In genomic region chr6:143674466-143675114, GRCh38 we compare ENCODE assay signal across 15 cellular contexts. TPM values are rescaled to one million over a fixed set of nuclear protein-coding genes. Genes with fewer than 3 reads are reported as not detected.
DNase-seq lines count a peak whose midpoint lies in the region; ATAC-seq, FAIRE-seq and TF ChIP-seq lines count a peak whose summit lies in the region.
"Had no signal": no experiment of that assay in that cellular context is flagged by ENCODE, and none has a peak within 500 bp of the region (broad histone marks: within the 10 kb centered on the region; RNA-seq: fewer than 3 reads in every experiment).

No MANE protein-coding gene starts in this region.

- H2BK5ac ChIP-seq in H1 (ENCODE audit: low read depth, low read length) = peak overlapping the region; percentile 87; the same call in 1 of the 2 replicates

- DNase-seq in AG10803 (ENCODE audit: low read depth) = peak; percentile 68
- no peak for DNase-seq in H1 (ENCODE audit: low read depth in 1 of 2, low spot score in 2 of 2)
- DNase-seq in activated T-cell treated with anti-CD3 and anti-CD28 coated beads, Interleukin-2, amount 50 U/mL, for 72 hours = no peak
- DNase-seq in lower leg skin (ENCODE audit: low spot score in 2 of 2) = no peak
- DNase-seq in NCI-H748 treated with DMSO at 0.1 percent for 48 hours (lab: John Stamatoyannopoulos, UW) = no peak
- DNase-seq: activated CD4-positive, alpha-beta memory T cell treated with anti-CD3 and anti-CD28 coated beads for 36 hours; NCI-H446 treated with DMSO at 0.1 percent for 48 hours; RPMI8226 had no signal

- no peak for TF ChIP-seq POLR2A in H1 (IDR thresholded peaks at IDR 0.05; ENCODE audit: control extremely low read depth in 1 of 2, low read depth in 2 of 2, low read length in 2 of 2)
- no peak for TF ChIP-seq POLR2A in lower leg skin (IDR thresholded peaks at IDR 0.05)

- no peaks in the 10 kb centered on the region for H3K23me2 ChIP-seq in H1 (ENCODE audit: low read depth, low read length)

- intact Hi-C loops in lower leg skin (cut with DNase I; ENCODE audit: low total_unique reads) = no loop called here

- peaks cover 12% of the 10 kb centered on the region for H3K4me1 Mint-ChIP-seq in activated T-cell treated with anti-CD3 and anti-CD28 coated beads, Interleukin-2, amount 50 U/mL, for 72 hours (ENCODE audit: low read depth)

- peak overlapping the region; percentile 94 for H3K4ac ChIP-seq in H1 (replicated peaks; ENCODE audit: insufficient read length, low read depth, low read length)

- POLR2A ChIA-PET in H1 (lab: Charles Lee; ENCODE audit: partially characterized antibody) = interaction anchor here (0.9 kb wide), 1 partner anchor 44 kb away, joined by 3 read pairs; no protein-coding TSS in a partner anchor

- H3K18ac ChIP-seq in H1 (ENCODE audit: extremely low read depth, low read length) = peak overlapping the region; percentile 86; the same call in 1 of the 2 replicates

- H3K9me3 ChIP-seq in HUES6 (ENCODE audit: control insufficient read depth, insufficient read depth, low read depth, low read length) (no peaks in the 10 kb centered on the region), H1 (ENCODE audit: insufficient read depth in 2 of 2, low read depth in 1 of 2, low read length in 1 of 2) (no peaks in the 10 kb centered on the region), muscle layer of duodenum (ENCODE audit: control insufficient read depth in 1 of 2, low read length in 2 of 2) (no peaks in the 10 kb centered on the region)

- H3K27ac ChIP-seq in HUES6 (ENCODE audit: low read depth, low read length) (peak overlapping the region; percentile 32; the same call in 1 of the 2 replicates), H1 (ENCODE audit: low read depth, low read length) (no peak overlapping the region), muscle layer of duodenum (ENCODE audit: low read length) (peak overlapping the region; percentile 17)

- H3K14ac ChIP-seq in H1 (ENCODE audit: insufficient read length) = no peak overlapping the region

- H4K8ac ChIP-seq in H1 (ENCODE audit: extremely low read depth, insufficient read depth, low read length) = no peak overlapping the region

- H3K9me3 Mint-ChIP-seq in activated T-cell treated with anti-CD3 and anti-CD28 coated beads, Interleukin-2, amount 50 U/mL, for 72 hours = peaks cover 4% of the 10 kb centered on the region in 2 donors
- H3K9me3 Mint-ChIP-seq: activated CD4-positive, alpha-beta memory T cell treated with anti-CD3 and anti-CD28 coated beads for 36 hours; activated T-helper 2 cell treated with anti-CD3 and anti-CD28 coated beads, Interferon-gamma antibody, Interleukin-2, Interleukin-4, amounts not matched to agents 10 μg/mL and 5 μg/mL and 100 μg/mL, durations not matched to agents 14 hours and 24 hours and 36 hours had no signal

- H3K36me3 Mint-ChIP-seq in activated T-cell treated with anti-CD3 and anti-CD28 coated beads, Interleukin-2, amount 50 U/mL, for 72 hours (ENCODE audit: insufficient read depth in 2 of 2) = peaks cover under 1 to 5% of the 10 kb centered on the region in 2 donors
- H3K36me3 Mint-ChIP-seq: activated CD4-positive, alpha-beta memory T cell treated with anti-CD3 and anti-CD28 coated beads for 36 hours had no signal

- H3K4me3 ChIP-seq in AG10803 (ENCODE audit: low read length) (no peak overlapping the region), HUES6 (ENCODE audit: low read depth, low read length) (no peak overlapping the region), H1 (ENCODE audit: extremely low read depth in 1 of 4, insufficient read depth in 2 of 4, low read depth in 3 of 4, low read length in 4 of 4) (peak overlapping the region in 1 of 4 experiments; percentile 13; a peak in 2 of 8 replicates), muscle layer of duodenum (ENCODE audit: low read depth in 1 of 2, low read length in 2 of 2) (no peak overlapping the region), lower leg skin (ENCODE audit: low read depth, poor library complexity, severe bottlenecking) (no peak overlapping the region)

- H3K36me3 ChIP-seq in HUES6 (ENCODE audit: control insufficient read depth, insufficient read depth, low read length) = no peaks in the 10 kb centered on the region
- no peaks in the 10 kb centered on the region for H3K36me3 ChIP-seq in H1 (ENCODE audit: control insufficient read depth in 2 of 4, insufficient read depth in 4 of 4, low read length in 3 of 4)
- H3K36me3 ChIP-seq in muscle layer of duodenum (ENCODE audit: control insufficient read depth in 1 of 2, insufficient read depth in 2 of 2, low read length in 2 of 2) = peaks cover 0 to 9% of the 10 kb centered on the region in 2 donors

- peak overlapping the region; percentile 44 for H4K5ac ChIP-seq in H1 (ENCODE audit: insufficient read length, low read depth, low read length)

- H2BK20ac ChIP-seq in H1 (ENCODE audit: low read length) = peak overlapping the region; percentile 89; the same call in 1 of the 2 replicates

- 0 out of 2 replicates have a peak overlapping the region, but pooled peaks have one; percentile 78 for H2AK5ac ChIP-seq in H1 (ENCODE audit: low read depth, low read length)

- no peak for TF ChIP-seq EP300 in H1 (IDR thresholded peaks at IDR 0.05; ENCODE audit: borderline replicate concordance in 1 of 2, low read depth in 2 of 2, low read length in 2 of 2)

- peak; percentile 65 for FAIRE-seq in H1 (lab: Jason Lieb, UNC)
- FAIRE-seq: HTR-8/SVneo had no signal

- no peak for TF ChIP-seq CTCF in AG10803 (conservative IDR thresholded peaks at IDR 0.05; ENCODE audit: low read length)
- no peak for TF ChIP-seq CTCF in H1 (IDR thresholded peaks at IDR 0.05; ENCODE audit: control extremely low read depth in 1 of 3, insufficient read depth in 1 of 3, low read depth in 1 of 3, low read length in 3 of 3)
- TF ChIP-seq CTCF in lower leg skin (IDR thresholded peaks at IDR 0.05) = no peak

- peak overlapping the region; percentile 44 to 58; a peak in 3 of 4 replicates for H3K4me2 ChIP-seq in H1 (ENCODE audit: insufficient read depth in 1 of 2, low read depth in 2 of 2, low read length in 2 of 2)

- H2AFZ ChIP-seq in H1 (ENCODE audit: low read length) = no peak overlapping the region

- peaks cover 0 to 14% of the 10 kb centered on the region in 2 experiments; a peak in 3 of 4 replicates for H3K79me2 ChIP-seq in H1 (ENCODE audit: control insufficient read depth in 1 of 2, insufficient read depth in 2 of 2, low read length in 2 of 2)

- H3K4me3 Mint-ChIP-seq in activated T-cell treated with anti-CD3 and anti-CD28 coated beads, Interleukin-2, amount 50 U/mL, for 72 hours = no peak overlapping the region
- H3K4me3 Mint-ChIP-seq: activated CD4-positive, alpha-beta memory T cell treated with anti-CD3 and anti-CD28 coated beads for 36 hours; B cell; memory B cell had no signal

- no peak overlapping the region for H3K9ac ChIP-seq in HUES6 (ENCODE audit: low read length)
- no peak overlapping the region for H3K9ac ChIP-seq in H1 (replicated peaks in 1 of 4; ENCODE audit: extremely low read depth in 1 of 4, low read depth in 3 of 4, low read length in 3 of 4)

- ATAC-seq in activated T-cell treated with anti-CD3 and anti-CD28 coated beads, Interleukin-2, amount 50 U/mL, for 72 hours (replicated peaks in 1 of 2) = no peak
- ATAC-seq in GM21515 (IDR thresholded peaks at IDR 0.05; ENCODE audit: unreplicated experiment) = no peak

- peak overlapping the region; percentile 85 for H2BK120ac ChIP-seq in H1 (replicated peaks; ENCODE audit: low read depth, low read length)

- H3K23ac ChIP-seq in H1 (ENCODE audit: insufficient read length) = no peak overlapping the region

- H3K79me1 ChIP-seq in H1 (ENCODE audit: low read depth, low read length) = no peaks in the 10 kb centered on the region

- no peaks in the 10 kb centered on the region for H4K20me1 ChIP-seq in H1 (replicated peaks in 1 of 2; ENCODE audit: control insufficient read depth in 1 of 2, insufficient read depth in 2 of 2, low read length in 2 of 2)

- CTCF ChIA-PET in H1 (lab: Charles Lee; ENCODE audit: partially characterized antibody) = interaction anchor here (1.5 to 1.6 kb wide), 2 partner anchors 11 to 268 kb away, joined by 4 read pairs; no protein-coding TSS in a partner anchor

- H3K56ac ChIP-seq in H1 (replicated peaks; ENCODE audit: insufficient read length, low read depth, low read length) = no peak overlapping the region

- peak overlapping the region; percentile 60 for H4K91ac ChIP-seq in H1 (replicated peaks; ENCODE audit: insufficient read length, low read length)

- no peak overlapping the region for H3K27ac Mint-ChIP-seq in activated T-cell treated with anti-CD3 and anti-CD28 coated beads, Interleukin-2, amount 50 U/mL, for 72 hours
- H3K27ac Mint-ChIP-seq: activated CD4-positive, alpha-beta memory T cell treated with anti-CD3 and anti-CD28 coated beads for 36 hours; activated T-helper 2 cell treated with anti-CD3 and anti-CD28 coated beads, Interferon-gamma antibody, Interleukin-2, Interleukin-4, amounts not matched to agents 10 μg/mL and 5 μg/mL and 100 μg/mL, durations not matched to agents 14 hours and 24 hours and 36 hours; B cell; memory B cell had no signal

- peaks cover 10% of the 10 kb centered on the region for H3K27me3 Mint-ChIP-seq in activated T-cell treated with anti-CD3 and anti-CD28 coated beads, Interleukin-2, amount 50 U/mL, for 72 hours (ENCODE audit: low read depth)
- H3K27me3 Mint-ChIP-seq: activated CD4-positive, alpha-beta memory T cell treated with anti-CD3 and anti-CD28 coated beads for 36 hours had no signal

- 79% methylated on average over 1 of the region's 1 CpG; no CpG with 5 or more reads in 1 of the 2 experiments for WGBS in H1 (ENCODE audit: extremely low coverage in 1 of 2, insufficient coverage in 1 of 2, insufficient read length in 1 of 2, insufficient replicate concordance in 2 of 2, low coverage in 1 of 2, low lambda C conversion rate in 2 of 2, missing lambda C conversion rate in 1 of 2), 2 experiments
- 74 to 79% methylated on average over 1 of the region's 1 CpG for WGBS in lower leg skin, 2 donors

- TF ChIP-seq RAD21 in H1 (IDR thresholded peaks at IDR 0.05 in 1 of 2, conservative IDR thresholded peaks at IDR 0.05 in 1 of 2; ENCODE audit: low read depth in 2 of 2, low read length in 2 of 2) = no peak

- peaks cover 45% of the 10 kb centered on the region for H3K4me1 ChIP-seq in HUES6 (ENCODE audit: control insufficient read depth, insufficient read depth, low read length)
- H3K4me1 ChIP-seq in H1 (replicated peaks in 1 of 4; ENCODE audit: control insufficient read depth in 3 of 4, insufficient read depth in 4 of 4, low read length in 3 of 4) = peaks cover 2 to 33% (median 14%) of the 10 kb centered on the region in 4 experiments
- H3K4me1 ChIP-seq in muscle layer of duodenum (ENCODE audit: control insufficient read depth in 1 of 2, insufficient read depth in 2 of 2, low read length in 2 of 2) = peaks cover 11 to 14% of the 10 kb centered on the region in 2 donors

- no peak overlapping the region for H2BK15ac ChIP-seq in H1 (ENCODE audit: low read length)

- H3K27me3 ChIP-seq in HUES6 (ENCODE audit: control insufficient read depth, insufficient read depth, low read length) (no peaks in the 10 kb centered on the region), H1 (replicated peaks in 1 of 4; ENCODE audit: control insufficient read depth in 3 of 4, extremely low read depth in 1 of 4, insufficient read depth in 3 of 4, low read length in 3 of 4) (no peaks in the 10 kb centered on the region), muscle layer of duodenum (ENCODE audit: low read depth, low read length) (no peaks in the 10 kb centered on the region)

- H2BK12ac ChIP-seq in H1 (ENCODE audit: low read depth, low read length) = peak overlapping the region; percentile 51

RNA-seq across cellular contexts. Expression of gene PHACTR2, which starts 3.2 kb away (rescaled TPM):
- 131 and 136 TPM in 2 replicates for total RNA-seq in H1 (2021; fragmentation: NEBNext Ultra II Directional; extraction: Animal tissue kit (Norgen Biotek cat#: 25700))
- polyA plus RNA-seq in H1 (2011; rRNA removed) = 12.3 and 16.9 TPM in 2 replicates
- polyA plus RNA-seq in H1 (2011; cell fraction: cytosol; rRNA removed) = 17.1 TPM
- 55.0 TPM for polyA plus RNA-seq in H1 (2011; cell fraction: nucleus; rRNA removed)
- polyA plus RNA-seq in H1 (2012, experiment 1 of 2) = 24.5 to 41.1 TPM (median 35.9 TPM) in 4 replicates
- 2.2 TPM for polyA plus RNA-seq in H1 (2012, experiment 2 of 2)
- 94.2 TPM for polyA plus RNA-seq in H1 (2013, experiment 1 of 2)
- polyA plus RNA-seq in H1 (2013, experiment 2 of 2) = 88.2 TPM
- polyA minus RNA-seq in H1 (2011; rRNA and poly(A)+ RNA removed) = 73.4 and 79.0 TPM in 2 replicates
- polyA minus RNA-seq in H1 (2011; cell fraction: cytosol; rRNA and poly(A)+ RNA removed) = 45.4 TPM
- polyA minus RNA-seq in H1 (2011; cell fraction: nucleus; rRNA and poly(A)+ RNA removed) = 142 TPM
- 10 to 100 TPM; 24.3 to 30.6 TPM for total RNA-seq in activated T-cell treated with anti-CD3 and anti-CD28 coated beads, Interleukin-2, amount 50 U/mL, for 72 hours
- 10 to 100 TPM in 3 of 4 donors, 1 to 10 TPM in 1; 9.4 to 24.5 (median 15.2) TPM for total RNA-seq in lower leg skin
